Comparison of ENCODE assay signal across 11 cellular contexts in the genomic region with DNA sequence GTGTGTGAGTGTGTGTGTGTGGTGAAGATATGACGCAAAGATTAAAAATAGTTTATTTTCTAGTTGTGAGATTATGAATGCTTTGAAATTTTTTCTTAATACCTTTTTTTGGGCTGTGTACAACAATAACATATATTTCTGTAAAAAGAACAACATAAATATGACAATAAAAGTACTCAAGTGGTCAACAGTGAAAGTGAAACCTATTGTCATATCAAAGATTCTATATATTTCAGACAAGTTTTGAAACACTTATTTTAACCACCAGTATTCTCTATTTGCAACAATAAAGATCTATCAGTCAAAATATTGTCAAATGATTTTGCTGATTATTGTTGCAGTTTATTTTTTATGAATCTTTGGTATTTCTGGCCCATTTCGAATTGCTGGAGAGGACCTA.
"Had no signal": no experiment of that assay in that cellular context is flagged by ENCODE, and none has a peak within 500 bp of the region (broad histone marks: within the 10 kb centered on the region; RNA-seq: fewer than 3 reads in every experiment).

No MANE protein-coding gene starts in this region.

- H3K9ac ChIP-seq: GM23248 had no signal

- H3K4me3 ChIP-seq: GM23248, HAP-1, K562 had no signal

- H3K27ac ChIP-seq: GM23248 had no signal

- H3K4me1 ChIP-seq: HAP-1 had no signal

- H3K9me3 ChIP-seq: HAP-1 had no signal

- H2AFZ ChIP-seq: GM23248 had no signal

- FAIRE-seq: HTR-8/SVneo, K562 had no signal

- ATAC-seq: HCT116, K562 had no signal

- H3K36me3 ChIP-seq: HAP-1 had no signal

- DNase-seq: GM23248, GOT3, H7, HFFc6, IMR-90, Karpas-422, KG1 had no signal
